8 cellular contexts compared by ENCODE assay signal in the genomic region with DNA sequence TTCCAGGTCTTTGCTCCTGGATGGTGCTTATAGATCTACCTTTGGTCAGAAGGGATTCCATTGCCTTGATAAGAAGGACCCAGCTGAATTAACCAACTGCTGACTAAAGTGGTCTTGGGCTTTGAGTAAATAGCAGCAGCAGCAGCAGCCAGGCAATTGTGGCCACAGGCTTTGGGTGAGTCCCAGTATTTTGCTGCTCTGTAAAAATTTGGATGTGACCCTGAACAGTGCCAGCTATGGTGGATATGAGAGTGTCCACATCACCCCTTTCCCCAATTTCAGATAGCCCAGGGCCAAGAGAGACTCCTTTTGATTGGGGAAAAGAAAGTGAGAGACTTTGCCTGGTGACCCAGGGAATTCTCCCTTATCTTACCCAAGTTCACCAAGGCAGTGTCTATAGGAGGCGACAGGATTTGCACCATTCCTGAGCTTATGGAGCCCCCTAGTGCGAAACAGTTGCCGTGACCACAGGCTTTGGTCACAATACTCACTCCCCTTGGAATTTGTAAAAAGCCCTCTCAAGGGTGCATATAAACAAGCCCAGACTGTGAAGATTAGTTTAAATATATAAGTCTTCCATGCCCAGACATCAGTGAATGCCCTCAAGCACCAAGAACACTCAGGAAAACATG.
DNase-seq lines count a peak whose midpoint lies in the region; ATAC-seq and TF ChIP-seq lines count a peak whose summit lies in the region.

No MANE protein-coding gene starts in this region.

- peak; percentile 64 for DNase-seq in DMS 273 (lab: John Stamatoyannopoulos, UW; ENCODE audit: unreplicated experiment)
- DNase-seq in DMS 273 treated with DMSO at 0.1 percent for 48 hours (lab: John Stamatoyannopoulos, UW) = no peak
- peak; percentile 30 for DNase-seq in HEK293T (ENCODE audit: extremely low spot score)
- peak; percentile 10 for DNase-seq in NCI-H526 treated with DMSO at 0.1 percent for 48 hours (lab: John Stamatoyannopoulos, UW)
- DNase-seq in ecto neural progenitor cell (ENCODE audit: low spot score) = peak; percentile 69
- peak; percentile 7 for DNase-seq in stimulated activated CD4-positive, alpha-beta T cell treated with anti-CD3 and anti-CD28 coated beads, Interleukin-2, amount 100 ng/mL, for 4 hours (ENCODE audit: low read depth)
- no peak for DNase-seq in NOMO-1 treated with dmso at 0.1 percent for 144 hours (lab: John Stamatoyannopoulos, UW; ENCODE audit: unreplicated experiment)

- no peak for ATAC-seq in GM19467 (IDR thresholded peaks at IDR 0.05; ENCODE audit: unreplicated experiment)

- POLR2A ChIA-PET in HEK293T (lab: Yijun Ruan, JAX) = no interaction called here

- CTCF ChIA-PET in HEK293T (lab: Yijun Ruan, JAX) = interaction anchor here (0.6 kb wide), 1 partner anchor 937 kb away, joined by 3 read pairs; no protein-coding TSS in a partner anchor

TF ChIP-seq in HEK293T, 16 proteins besides CTCF, POLR2A, EP300 and RAD21:
- TF ChIP-seq ELF4 (IDR thresholded peaks at IDR 0.05) = no peak
- TF ChIP-seq CTBP1 (IDR thresholded peaks at IDR 0.05; ENCODE audit: borderline replicate concordance) = no peak
- no peak for TF ChIP-seq NFRKB (IDR thresholded peaks at IDR 0.05)
- no peak for TF ChIP-seq SP1 (IDR thresholded peaks at IDR 0.05)
- no peak for TF ChIP-seq BHLHE40 (IDR thresholded peaks at IDR 0.05; ENCODE audit: borderline replicate concordance)

Comparison
In these comparisons a context has a peak if more than half of its experiments do, and no peak if none do; other contexts are left out.
1. DNase-seq: peak in DMS 273 (single experiment), HEK293T (single experiment), NCI-H526 treated with DMSO at 0.1 percent for 48 hours (single experiment), ecto neural progenitor cell (single experiment) and stimulated activated CD4-positive, alpha-beta T cell treated with anti-CD3 and anti-CD28 coated beads, Interleukin-2, amount 100 ng/mL, for 4 hours (single experiment); none in DMS 273 treated with DMSO at 0.1 percent for 48 hours (single experiment) and NOMO-1 treated with dmso at 0.1 percent for 144 hours (single experiment).